In the genomic region with DNA sequence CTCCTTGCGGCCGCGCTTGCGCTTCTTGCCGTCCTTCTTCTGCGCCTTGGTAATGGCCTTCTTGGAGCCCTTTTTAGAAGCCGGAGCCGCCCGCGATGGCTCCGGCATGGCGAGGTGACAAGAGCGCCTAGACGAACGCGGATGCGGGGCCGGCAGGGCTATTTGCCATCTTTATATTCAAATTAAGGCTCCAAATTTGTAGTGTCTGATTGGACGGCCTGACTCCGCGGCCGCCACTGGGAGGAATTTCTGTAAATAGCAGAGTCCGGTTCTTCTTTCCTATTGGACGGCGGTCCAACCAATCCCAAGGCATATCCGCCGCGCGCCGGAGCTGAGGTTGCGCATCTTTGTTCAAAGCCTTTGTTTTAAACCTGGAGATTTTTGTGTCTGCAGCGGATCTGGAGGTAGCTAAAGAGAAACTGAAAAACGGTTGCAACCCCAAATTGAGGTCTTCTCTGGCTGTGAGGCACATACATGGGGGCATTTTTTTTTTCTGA, we compare ENCODE assay signal across 8 cellular contexts. TPM values are rescaled to one million over a fixed set of nuclear protein-coding genes. Genes with fewer than 3 reads are reported as not detected.
DNase-seq lines count a peak whose midpoint lies in the region; ATAC-seq and TF ChIP-seq lines count a peak whose summit lies in the region.

No MANE protein-coding gene starts in this region.

- intact Hi-C loops in A673 (cut with micrococcal nuclease; ENCODE audit: unreplicated experiment) = no loop called here

- H3K4me1 ChIP-seq in A673 (ENCODE audit: insufficient read depth, low read length, poor library complexity, severe bottlenecking) = no peaks in the 10 kb centered on the region
- H3K4me1 ChIP-seq in NT2/D1 (ENCODE audit: insufficient read depth, insufficient read length) = peaks cover 4% of the 10 kb centered on the region
- H3K4me1 ChIP-seq in thoracic aorta (ENCODE audit: control insufficient read depth in 1 of 2, low read depth in 2 of 2) = peaks cover 0 to 13% of the 10 kb centered on the region in 2 donors

- peaks cover 68% of the 10 kb centered on the region for H3K27me3 Mint-ChIP-seq in osteocyte (ENCODE audit: unreplicated experiment)

- H3K27ac Mint-ChIP-seq in osteocyte (ENCODE audit: unreplicated experiment) = no peak overlapping the region

- no peaks in the 10 kb centered on the region for H3K9me3 ChIP-seq in A673 (ENCODE audit: low read depth, low read length, poor library complexity, severe bottlenecking)
- H3K9me3 ChIP-seq in NT2/D1 (ENCODE audit: insufficient read depth, low read length) = no peaks in the 10 kb centered on the region
- no peaks in the 10 kb centered on the region for H3K9me3 ChIP-seq in thoracic aorta

- BruUV-seq in A673 (replicated peaks; lab: Mats Ljungman, UMichigan) = no TSS peak

- H3K36me3 ChIP-seq in A673 (ENCODE audit: insufficient read depth, low read length, poor library complexity, severe bottlenecking) = no peaks in the 10 kb centered on the region
- no peaks in the 10 kb centered on the region for H3K36me3 ChIP-seq in NT2/D1 (ENCODE audit: insufficient read depth, insufficient read length, low read length)
- H3K36me3 ChIP-seq in thoracic aorta = no peaks in the 10 kb centered on the region

- H3K4me3 ChIP-seq in A673 (ENCODE audit: low read depth, low read length, poor library complexity, severe bottlenecking) (peak overlapping the region; percentile 33), NT2/D1 (ENCODE audit: insufficient read length, low read depth) (peak overlapping the region; percentile 43), thoracic aorta (peak overlapping the region; percentile 61)

- POLR2A ChIA-PET in A673 (lab: Charles Lee; ENCODE audit: low non-redundant PET) = no interaction called here

- ATAC-seq in GM19023 (IDR thresholded peaks at IDR 0.05; ENCODE audit: unreplicated experiment) = peak; percentile 87
- peak; percentile 83 for ATAC-seq in HG03280 (IDR thresholded peaks at IDR 0.05; ENCODE audit: unreplicated experiment)
- ATAC-seq in thoracic aorta (ENCODE audit: insufficient number of reproducible peaks, low FRiP score, low read depth) = no peak

- H3K4me3 Mint-ChIP-seq in osteocyte (ENCODE audit: unreplicated experiment) = peak overlapping the region; percentile 80

- H3K4me1 Mint-ChIP-seq in osteocyte (ENCODE audit: unreplicated experiment) = peaks cover 21% of the 10 kb centered on the region

- TF ChIP-seq CTCF in A673 (conservative IDR thresholded peaks at IDR 0.05; ENCODE audit: low read depth, low read length) (no peak), osteocyte (IDR thresholded peaks at IDR 0.05) (no peak), thoracic aorta (IDR thresholded peaks at IDR 0.05) (no peak)

- H3K27me3 ChIP-seq in A673 (replicated peaks; ENCODE audit: insufficient read depth, low read depth, low read length, poor library complexity) (peaks cover 93% of the 10 kb centered on the region), NT2/D1 (ENCODE audit: insufficient read depth, insufficient read length) (peaks cover 25% of the 10 kb centered on the region), thoracic aorta (replicated peaks; ENCODE audit: insufficient read depth) (peaks cover 25% of the 10 kb centered on the region)

- no peak overlapping the region for H3K27ac ChIP-seq in A673 (ENCODE audit: low read depth, low read length, poor library complexity, severe bottlenecking)
- H3K27ac ChIP-seq in thoracic aorta = no peak overlapping the region

- peak overlapping the region; percentile 53 for H3K9ac ChIP-seq in NT2/D1 (ENCODE audit: insufficient read length, low read depth)

- H3K36me3 Mint-ChIP-seq in osteocyte (ENCODE audit: unreplicated experiment) = no peaks in the 10 kb centered on the region

- H3K9me3 Mint-ChIP-seq in osteocyte (ENCODE audit: unreplicated experiment) = no peaks in the 10 kb centered on the region

- CTCF ChIA-PET in A673 (lab: Charles Lee) = interaction anchor here (0.7 kb wide), 1 partner anchor 196 kb away, joined by 3 read pairs; no protein-coding TSS in a partner anchor

- DNase-seq in A673 (ENCODE audit: low spot score) = peak; percentile 90
- no peak for DNase-seq in NT2/D1 (ENCODE audit: low read depth, low spot score)
- DNase-seq in activated gamma-delta T cell (lab: John Stamatoyannopoulos, UW) = peak; percentile 67
- DNase-seq in foreskin melanocyte = peak; percentile 81
- DNase-seq in osteocyte (ENCODE audit: extremely low spot score, unreplicated experiment) = no peak
- DNase-seq in thoracic aorta (ENCODE audit: low spot score) = no peak

RNA-seq across cellular contexts. Expression of gene RNF187, which starts 22.6 kb away (rescaled TPM):
- total RNA-seq in A673 (2021) (146 and 170 TPM in 2 replicates), osteocyte (156 and 168 TPM in 2 replicates), thoracic aorta (10 to 100 TPM; 35.6 to 70.1 TPM)

RNA-seq across cellular contexts. Expression of gene TRIM17, which starts 47.9 kb away (rescaled TPM):
- total RNA-seq in A673 (2021) (0.54 and 0.72 TPM in 2 replicates), osteocyte (1.3 and 1.8 TPM in 2 replicates), thoracic aorta (under 1 TPM in 1 of 2 donors, not detected in 1; 0.56 TPM)

RNA-seq across cellular contexts. Expression of gene TRIM11, which starts 57.9 kb away (rescaled TPM):
- total RNA-seq in A673 (2021) = 41.8 and 46.6 TPM in 2 replicates
- total RNA-seq in osteocyte = 22.0 and 25.2 TPM in 2 replicates
- total RNA-seq in thoracic aorta = 10 to 100 TPM; 30.1 to 32.5 TPM

Comparison
In these comparisons a context has a peak if more than half of its experiments do, and no peak if none do; other contexts are left out.
1. DNase-seq: peak in A673 (single experiment), activated gamma-delta T cell (single experiment) and foreskin melanocyte (single experiment); none in NT2/D1 (single experiment), osteocyte (single experiment) and thoracic aorta (single experiment).
2. Peak in every context shown above with its lines, with median percentiles within 50 percentile points of each other: H3K4me3 ChIP-seq.